Comparison of ENCODE assay signal across 13 cellular contexts in the genomic region with DNA sequence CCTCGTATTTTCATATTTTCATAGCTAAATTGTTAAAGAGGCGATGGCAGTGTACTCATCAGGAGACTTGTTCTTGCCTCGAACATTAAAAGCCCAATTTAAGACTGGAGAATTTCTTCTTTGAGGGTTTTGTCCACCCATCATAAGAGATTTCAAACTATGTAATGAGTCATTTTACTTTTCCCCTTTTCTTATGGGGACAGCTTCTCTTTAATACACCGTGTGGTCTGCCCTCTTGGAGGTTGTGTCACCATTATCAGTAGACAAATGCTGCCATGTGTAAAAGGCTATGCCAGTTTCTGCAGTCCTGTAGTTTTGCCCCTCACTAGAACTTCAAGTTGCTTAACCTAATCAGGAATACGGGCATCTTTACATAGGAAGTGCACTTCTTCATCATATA. TPM values are rescaled to one million over a fixed set of nuclear protein-coding genes. Genes with fewer than 3 reads are reported as not detected.
DNase-seq lines count a peak whose midpoint lies in the region; ATAC-seq and TF ChIP-seq lines count a peak whose summit lies in the region.
"Had no signal": no experiment of that assay in that cellular context is flagged by ENCODE, and none has a peak within 500 bp of the region (broad histone marks: within the 10 kb centered on the region; RNA-seq: fewer than 3 reads in every experiment).

No MANE protein-coding gene starts in this region.

- no peak for TF ChIP-seq RAD21 in HCT116 (IDR thresholded peaks at IDR 0.05; ENCODE audit: low read depth)

- peak overlapping the region; percentile 38 to 92 (median 90) for H3K27ac Mint-ChIP-seq in CD4-positive, alpha-beta memory T cell
- peak overlapping the region; percentile 96 for H3K27ac Mint-ChIP-seq in activated naive CD8-positive, alpha-beta T cell
- peak overlapping the region; percentile 84 to 91 for H3K27ac Mint-ChIP-seq in natural killer cell

- POLR2A ChIA-PET in CD4-positive, alpha-beta memory T cell (lab: Charles Lee; ENCODE audit: partially characterized antibody) = interaction anchor here (0.8 to 4.0 kb wide), 12 partner anchors 8 to 910 kb away, joined by 3 to 36 read pairs (median 7); a partner anchor contains a TSS
- POLR2A ChIA-PET in HCT116 (lab: Charles Lee) = no interaction called here

- H4K20me1 ChIP-seq in HCT116 (ENCODE audit: insufficient read depth) = no peaks in the 10 kb centered on the region; the same call in 1 of the 2 replicates

- 0 out of 2 replicates have a peak overlapping the region, but pooled peaks have one; percentile 1 for H3K9ac ChIP-seq in HCT116 (ENCODE audit: low read length)

- H3K4me1 ChIP-seq in CD4-positive, alpha-beta memory T cell (ENCODE audit: insufficient read depth, low read length) = peaks cover 99% of the 10 kb centered on the region
- peaks cover 95 to 100% of the 10 kb centered on the region in 2 experiments for H3K4me1 ChIP-seq in HCT116 (ENCODE audit: control insufficient read depth in 1 of 2, insufficient read depth in 2 of 2, low read length in 2 of 2)

- H3K27me3 ChIP-seq in CD4-positive, alpha-beta memory T cell (ENCODE audit: insufficient read depth, low read length) = no peaks in the 10 kb centered on the region
- H3K27me3 ChIP-seq in HCT116 (ENCODE audit: insufficient read depth, low read length) = no peaks in the 10 kb centered on the region
- H3K27me3 ChIP-seq: cardiac muscle cell, right atrium auricular region, thyroid gland had no signal

- H3K36me3 Mint-ChIP-seq in CD4-positive, alpha-beta memory T cell = peaks cover 47 to 57% of the 10 kb centered on the region in 2 donors
- H3K36me3 Mint-ChIP-seq in activated naive CD8-positive, alpha-beta T cell = peaks cover 43% of the 10 kb centered on the region
- H3K36me3 Mint-ChIP-seq in natural killer cell = no peaks in the 10 kb centered on the region

- peaks cover 70 to 98% (median 83%) of the 10 kb centered on the region in 4 donors for H3K4me1 Mint-ChIP-seq in CD4-positive, alpha-beta memory T cell
- H3K4me1 Mint-ChIP-seq in activated naive CD8-positive, alpha-beta T cell (ENCODE audit: low read depth) = peaks cover 97% of the 10 kb centered on the region
- peaks cover 74 to 75% of the 10 kb centered on the region in 2 donors for H3K4me1 Mint-ChIP-seq in natural killer cell

- no peaks in the 10 kb centered on the region for H3K9me2 ChIP-seq in HCT116 (ENCODE audit: insufficient read depth)

- H3K27ac ChIP-seq in CD4-positive, alpha-beta memory T cell (ENCODE audit: low read depth, low read length) = peak overlapping the region; percentile 40
- peak overlapping the region; percentile 95 for H3K27ac ChIP-seq in HCT116 (ENCODE audit: low read depth, low read length)
- H3K27ac ChIP-seq: cardiac muscle cell, thyroid gland had no signal

- H3K36me3 ChIP-seq in CD4-positive, alpha-beta memory T cell (ENCODE audit: insufficient read depth, low read length) = no peaks in the 10 kb centered on the region
- H3K36me3 ChIP-seq in HCT116 (ENCODE audit: control insufficient read depth in 1 of 2, insufficient read depth in 2 of 2, low read length in 2 of 2) = no peaks in the 10 kb centered on the region; a peak in 2 of 4 replicates
- H3K36me3 ChIP-seq: cardiac muscle cell, thyroid gland had no signal

- ATAC-seq in HCT116 (peak; percentile 51), natural killer cell (peak in 1 of 3 donors; percentile 16), sciatic nerve (no peak), HG02610 (IDR thresholded peaks at IDR 0.05; ENCODE audit: unreplicated experiment) (no peak), left colon (no peak)

- no peak overlapping the region for H2AFZ ChIP-seq in HCT116 (ENCODE audit: low read depth, low read length, poor library complexity, severe bottlenecking)

- RAD21 ChIA-PET in HCT116 (lab: Charles Lee; ENCODE audit: low non-redundant PET in 1 of 2, low total read pairs in 2 of 2, uncharacterized antibody in 2 of 2, unreplicated experiment in 2 of 2) = no interaction called here

- no peaks in the 10 kb centered on the region for H3K27me3 Mint-ChIP-seq in CD4-positive, alpha-beta memory T cell
- no peaks in the 10 kb centered on the region for H3K27me3 Mint-ChIP-seq in activated naive CD8-positive, alpha-beta T cell
- no peaks in the 10 kb centered on the region for H3K27me3 Mint-ChIP-seq in natural killer cell (ENCODE audit: low read depth in 2 of 2)

- no peak for TF ChIP-seq POLR2A in HCT116 (IDR thresholded peaks at IDR 0.05; ENCODE audit: borderline replicate concordance, extremely low read depth, insufficient read depth, insufficient read length)

- H3K79me2 ChIP-seq in HCT116 (ENCODE audit: insufficient read depth, low read length) = peaks cover 100% of the 10 kb centered on the region

- peak in 1 of 5 donors; percentile 41 for DNase-seq in CD4-positive, alpha-beta memory T cell
- no peak for DNase-seq in HCT116 (ENCODE audit: low read depth, low spot score)
- DNase-seq in natural killer cell = no peak
- DNase-seq in AG08396 (ENCODE audit: low spot score) = no peak
- no peak for DNase-seq in sciatic nerve (ENCODE audit: low spot score)
- DNase-seq in left colon = no peak
- DNase-seq: activated CD8-positive, alpha-beta memory T cell treated with anti-CD3 and anti-CD28 coated beads, Interleukin-2, amount 50 U/mL, for 48 hours; Kasumi-1; thyroid gland had no signal

- H3K4me3 ChIP-seq in CD4-positive, alpha-beta memory T cell (ENCODE audit: low read length in 2 of 2) = no peak overlapping the region
- no peak overlapping the region for H3K4me3 ChIP-seq in HCT116 (replicated peaks in 1 of 2; ENCODE audit: low read depth in 1 of 2, low read length in 2 of 2)
- H3K4me3 ChIP-seq: cardiac muscle cell, right atrium auricular region, thyroid gland had no signal

- CTCF ChIA-PET in CD4-positive, alpha-beta memory T cell (lab: Charles Lee; ENCODE audit: partially characterized antibody) = interaction anchor here (0.6 to 2.2 kb wide), 9 partner anchors 12 to 425 kb away, joined by 3 to 11 read pairs (median 4); no protein-coding TSS in a partner anchor
- CTCF ChIA-PET in HCT116 (lab: Charles Lee) = no interaction called here

- BruUV-seq in HCT116 (replicated peaks; lab: Mats Ljungman, UMichigan) = no TSS peak

- TF ChIP-seq CTCF in HCT116 (IDR thresholded peaks at IDR 0.05 in 2 of 3, conservative IDR thresholded peaks at IDR 0.05 in 1 of 3; ENCODE audit: borderline replicate concordance in 1 of 3, insufficient read depth in 1 of 3, low read depth in 2 of 3, low read length in 2 of 3) (no peak), natural killer cell (IDR thresholded peaks at IDR 0.05) (no peak)

- H3K9me3 ChIP-seq in CD4-positive, alpha-beta memory T cell (ENCODE audit: control insufficient read depth in 1 of 2, low read length in 2 of 2) = no peaks in the 10 kb centered on the region
- no peaks in the 10 kb centered on the region for H3K9me3 ChIP-seq in HCT116 (ENCODE audit: control insufficient read depth in 1 of 2, insufficient read depth in 1 of 2, low read depth in 1 of 2, low read length in 2 of 2)
- H3K9me3 ChIP-seq: right atrium auricular region, thyroid gland had no signal

- H3K9me3 Mint-ChIP-seq in CD4-positive, alpha-beta memory T cell = no peaks in the 10 kb centered on the region
- no peaks in the 10 kb centered on the region for H3K9me3 Mint-ChIP-seq in activated naive CD8-positive, alpha-beta T cell (ENCODE audit: low read depth)
- H3K9me3 Mint-ChIP-seq in natural killer cell = no peaks in the 10 kb centered on the region

- intact Hi-C loops in CD4-positive, alpha-beta memory T cell (cut with micrococcal nuclease) = loop anchor here (1.0 kb wide), 1 partner anchor 8 kb away; no protein-coding TSS in a partner anchor
- intact Hi-C loops in HCT116 (cut with micrococcal nuclease) (loop anchor here (10.0 kb wide), 1 partner anchor 579 kb away; no protein-coding TSS in a partner anchor), natural killer cell (cut with micrococcal nuclease) (no loop called here), sciatic nerve (cut with DNase I) (no loop called here), left colon (cut with DNase I, micrococcal nuclease) (no loop called here)

- H3K4me2 ChIP-seq in HCT116 (ENCODE audit: low read length) = peak overlapping the region; percentile 61

- peak overlapping the region; percentile 6 to 86 (median 69) for H3K4me3 Mint-ChIP-seq in CD4-positive, alpha-beta memory T cell
- peak overlapping the region; percentile 86 for H3K4me3 Mint-ChIP-seq in activated naive CD8-positive, alpha-beta T cell
- peak overlapping the region; percentile 65 for H3K4me3 Mint-ChIP-seq in natural killer cell

TF ChIP-seq in HCT116, 20 proteins besides CTCF, POLR2A, EP300 and RAD21 (continues in another document):
- TF ChIP-seq, protein P1, sequence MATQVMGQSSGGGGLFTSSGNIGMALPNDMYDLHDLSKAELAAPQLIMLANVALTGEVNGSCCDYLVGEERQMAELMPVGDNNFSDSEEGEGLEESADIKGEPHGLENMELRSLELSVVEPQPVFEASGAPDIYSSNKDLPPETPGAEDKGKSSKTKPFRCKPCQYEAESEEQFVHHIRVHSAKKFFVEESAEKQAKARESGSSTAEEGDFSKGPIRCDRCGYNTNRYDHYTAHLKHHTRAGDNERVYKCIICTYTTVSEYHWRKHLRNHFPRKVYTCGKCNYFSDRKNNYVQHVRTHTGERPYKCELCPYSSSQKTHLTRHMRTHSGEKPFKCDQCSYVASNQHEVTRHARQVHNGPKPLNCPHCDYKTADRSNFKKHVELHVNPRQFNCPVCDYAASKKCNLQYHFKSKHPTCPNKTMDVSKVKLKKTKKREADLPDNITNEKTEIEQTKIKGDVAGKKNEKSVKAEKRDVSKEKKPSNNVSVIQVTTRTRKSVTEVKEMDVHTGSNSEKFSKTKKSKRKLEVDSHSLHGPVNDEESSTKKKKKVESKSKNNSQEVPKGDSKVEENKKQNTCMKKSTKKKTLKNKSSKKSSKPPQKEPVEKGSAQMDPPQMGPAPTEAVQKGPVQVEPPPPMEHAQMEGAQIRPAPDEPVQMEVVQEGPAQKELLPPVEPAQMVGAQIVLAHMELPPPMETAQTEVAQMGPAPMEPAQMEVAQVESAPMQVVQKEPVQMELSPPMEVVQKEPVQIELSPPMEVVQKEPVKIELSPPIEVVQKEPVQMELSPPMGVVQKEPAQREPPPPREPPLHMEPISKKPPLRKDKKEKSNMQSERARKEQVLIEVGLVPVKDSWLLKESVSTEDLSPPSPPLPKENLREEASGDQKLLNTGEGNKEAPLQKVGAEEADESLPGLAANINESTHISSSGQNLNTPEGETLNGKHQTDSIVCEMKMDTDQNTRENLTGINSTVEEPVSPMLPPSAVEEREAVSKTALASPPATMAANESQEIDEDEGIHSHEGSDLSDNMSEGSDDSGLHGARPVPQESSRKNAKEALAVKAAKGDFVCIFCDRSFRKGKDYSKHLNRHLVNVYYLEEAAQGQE (IDR thresholded peaks at IDR 0.05; ENCODE audit: low read depth) = no peak
- TF ChIP-seq, protein P2, sequence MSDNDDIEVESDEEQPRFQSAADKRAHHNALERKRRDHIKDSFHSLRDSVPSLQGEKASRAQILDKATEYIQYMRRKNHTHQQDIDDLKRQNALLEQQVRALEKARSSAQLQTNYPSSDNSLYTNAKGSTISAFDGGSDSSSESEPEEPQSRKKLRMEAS (IDR thresholded peaks at IDR 0.05) = peak; percentile 38; the same call in 1 of the 2 replicates

RNA-seq across cellular contexts. Expression of a gene that starts 17.0 kb away (rescaled TPM):
- total RNA-seq in CD4-positive, alpha-beta memory T cell = 100 to 1,000 TPM; 110 TPM
- 100 to 1,000 TPM in 1 of 2 donors, 10 to 100 TPM in 1; 58.7 to 110 TPM for polyA plus RNA-seq in CD4-positive, alpha-beta memory T cell
- total RNA-seq in HCT116 (2021; ENCODE audit: unreplicated experiment) (22.5 TPM), natural killer cell (100 to 1,000 TPM in 1 of 3 donors, 10 to 100 TPM in 2; 70.4 to 113 (median 99.3) TPM), sciatic nerve (221 TPM), left colon (10 to 100 TPM; 43.0 to 57.6 TPM)
- polyA plus RNA-seq in HCT116 (2012) = 8.1 and 8.9 TPM in 2 replicates

Comparison
In these comparisons a context has a peak if more than half of its experiments do, and no peak if none do; other contexts are left out.
1. intact Hi-C loops: an anchor here in CD4-positive, alpha-beta memory T cell (1.0 kb wide) and HCT116 (10.0 kb wide); none called in natural killer cell, sciatic nerve and left colon.